ENCODE assay signal across 20 cellular contexts in genomic region chr20:34164569-34164968, GRCh38. TPM values are rescaled to one million over a fixed set of nuclear protein-coding genes. Genes with fewer than 3 reads are reported as not detected.
A peak's percentile ranks its signal among the peaks of the same experiment; 100 is the strongest.
DNase-seq lines count a peak whose midpoint lies in the region; ATAC-seq and TF ChIP-seq lines count a peak whose summit lies in the region.
"Had no signal": no experiment of that assay in that cellular context is flagged by ENCODE, and none has a peak within 500 bp of the region (broad histone marks: within the 10 kb centered on the region; RNA-seq: fewer than 3 reads in every experiment).

No MANE protein-coding gene starts in this region.

- no peaks in the 10 kb centered on the region for H3K27me3 Mint-ChIP-seq in GM23338 (ENCODE audit: insufficient read depth, low read depth, poor library complexity)
- H3K27me3 Mint-ChIP-seq in T-helper 17 cell: peaks cover 11% of the 10 kb centered on the region

- H3K79me2 ChIP-seq in GM23338 (replicated peaks; ENCODE audit: insufficient read depth) (no peaks in the 10 kb centered on the region), smooth muscle cell (ENCODE audit: low read depth) (no peaks in the 10 kb centered on the region)

- H3K27me3 ChIP-seq in GM23338 (ENCODE audit: insufficient read depth) (no peaks in the 10 kb centered on the region), smooth muscle cell (ENCODE audit: low read depth) (no peaks in the 10 kb centered on the region), heart right ventricle (no peaks in the 10 kb centered on the region)

- intact Hi-C loops in heart right ventricle (cut with DNase I): no loop called here

- H3K9ac ChIP-seq in smooth muscle cell (ENCODE audit: low read depth): no peak overlapping the region

- H3K27ac Mint-ChIP-seq in GM23338: no peak overlapping the region
- peak overlapping the region; percentile 51 for H3K27ac Mint-ChIP-seq in T-helper 17 cell
- H3K27ac Mint-ChIP-seq: HFFc6 had no signal

- no peaks in the 10 kb centered on the region for H3K9me3 Mint-ChIP-seq in GM23338
- H3K9me3 Mint-ChIP-seq: CD8-positive, alpha-beta memory T cell; HFFc6 had no signal

- H3K9me2 ChIP-seq in GM23338 (ENCODE audit: insufficient read depth): no peaks in the 10 kb centered on the region

- H3F3A ChIP-seq in GM23338 (replicated peaks; ENCODE audit: low read depth) (no peaks in the 10 kb centered on the region), smooth muscle cell (ENCODE audit: low read depth) (peaks cover 2% of the 10 kb centered on the region)

- no peak overlapping the region for H3K4me3 Mint-ChIP-seq in GM23338
- H3K4me3 Mint-ChIP-seq in T-helper 17 cell: no peak overlapping the region
- H3K4me3 Mint-ChIP-seq: CD8-positive, alpha-beta memory T cell; HFFc6 had no signal

- no peak overlapping the region for H3K4me2 ChIP-seq in GM23338
- H3K4me2 ChIP-seq in smooth muscle cell: no peak overlapping the region

- H3K36me3 ChIP-seq in GM23338 (ENCODE audit: insufficient read depth) (no peaks in the 10 kb centered on the region), smooth muscle cell (ENCODE audit: low read depth) (no peaks in the 10 kb centered on the region), heart right ventricle (no peaks in the 10 kb centered on the region)

- H3K9me3 ChIP-seq in T-helper 17 cell (ENCODE audit: control insufficient read depth, low read length, poor library complexity, severe bottlenecking) (no peaks in the 10 kb centered on the region), smooth muscle cell (replicated peaks; ENCODE audit: low read depth) (no peaks in the 10 kb centered on the region), heart right ventricle (no peaks in the 10 kb centered on the region)

- H3K4me1 ChIP-seq in GM23338 (ENCODE audit: insufficient read depth) (peaks cover 14% of the 10 kb centered on the region), smooth muscle cell (ENCODE audit: low read depth) (no peaks in the 10 kb centered on the region), heart right ventricle (peaks cover 0 to 5% (median 0%) of the 10 kb centered on the region in 9 donors)

- H3K36me3 Mint-ChIP-seq in GM23338 (ENCODE audit: low read depth): no peaks in the 10 kb centered on the region
- peaks cover 5% of the 10 kb centered on the region for H3K36me3 Mint-ChIP-seq in T-helper 17 cell (ENCODE audit: low read depth)
- H3K36me3 Mint-ChIP-seq: CD8-positive, alpha-beta memory T cell had no signal

- TF ChIP-seq CTCF in GM23338 (conservative IDR thresholded peaks at IDR 0.05; ENCODE audit: low read depth in 2 of 2): no peak
- TF ChIP-seq CTCF in smooth muscle cell (IDR thresholded peaks at IDR 0.05; ENCODE audit: borderline replicate concordance, insufficient read depth, poor library complexity, severe bottlenecking): no peak
- no peak for TF ChIP-seq CTCF in heart right ventricle (IDR thresholded peaks at IDR 0.05)

- H4K20me1 ChIP-seq in GM23338 (replicated peaks; ENCODE audit: insufficient read depth) (no peaks in the 10 kb centered on the region), smooth muscle cell (ENCODE audit: low read depth) (no peaks in the 10 kb centered on the region)

- H3K27ac ChIP-seq in GM23338 (ENCODE audit: low read depth) (no peak overlapping the region), smooth muscle cell (ENCODE audit: low read depth) (no peak overlapping the region), heart right ventricle (no peak overlapping the region)

- H2AFZ ChIP-seq in GM23338 (peak overlapping the region; percentile 33; the same call in 1 of the 2 replicates), smooth muscle cell (ENCODE audit: low read depth) (peak overlapping the region; percentile 28)

- H3K4me1 Mint-ChIP-seq in GM23338 (peaks cover 11% of the 10 kb centered on the region; the same call in 2 of the 3 replicates), T-helper 17 cell (no peaks in the 10 kb centered on the region)
- H3K4me1 Mint-ChIP-seq: CD8-positive, alpha-beta memory T cell had no signal

- DNase-seq in GM23338 (ENCODE audit: low spot score): no peak
- no peak for DNase-seq in T-helper 17 cell
- DNase-seq in left kidney (ENCODE audit: low read depth, low spot score): peak; percentile 56
- no peak for DNase-seq in smooth muscle cell (lab: John Stamatoyannopoulos, UW; ENCODE audit: unreplicated experiment)
- no peak for DNase-seq in heart right ventricle
- no peak for DNase-seq in NCI-H69 (lab: John Stamatoyannopoulos, UW)
- DNase-seq in D341Med (ENCODE audit: low spot score): no peak
- DNase-seq: ACHN; C1 segment of cervical spinal cord; CD8-positive, alpha-beta memory T cell; DMS79 treated with DMSO at 0.1 percent for 48 hours; H7; HFFc6; KG1; MV-4-11; NCI-H1417 treated with DMSO at 0.1 percent for 48 hours; NCI-H1930; NCI-H2171; NCI-H446; SHP77 had no signal

- no peak overlapping the region for H3K4me3 ChIP-seq in GM23338
- H3K4me3 ChIP-seq in smooth muscle cell: no peak overlapping the region
- no peak overlapping the region for H3K4me3 ChIP-seq in heart right ventricle

- ATAC-seq in GM23338: no peak
- no peak for ATAC-seq in T-helper 17 cell
- ATAC-seq in heart right ventricle: no peak

TF ChIP-seq in GM23338, 12 proteins besides CTCF, POLR2A, EP300 and RAD21 (continues in another document):
- TF ChIP-seq ZNF114 (CRISPR knock-in tag; IDR thresholded peaks at IDR 0.05) (no peak), JUNB (IDR thresholded peaks at IDR 0.05; ENCODE audit: unreplicated experiment) (no peak), STAT1 (IDR thresholded peaks at IDR 0.05; ENCODE audit: unreplicated experiment) (no peak), ETS1 (IDR thresholded peaks at IDR 0.05) (no peak)

RNA-seq across cellular contexts. Expression of gene EIF2S2, which starts 52.5 kb away (rescaled TPM):
- total RNA-seq in GM23338 (2014; rRNA removed; shearing (Covaris generic)): 117 and 124 TPM in 2 replicates
- polyA plus RNA-seq in GM23338 (2016; fragmentation: Nextera tagmentation; extraction: Ambion mirVana) (190 and 194 TPM in 2 replicates), smooth muscle cell (38.2 and 38.6 TPM in 2 replicates), heart right ventricle (10 to 100 TPM; 22.2 to 67.7 TPM)
- total RNA-seq in T-helper 17 cell (10 to 100 TPM; 18.8 to 20.6 TPM), smooth muscle cell (68.8 and 69.8 TPM in 2 replicates), heart right ventricle (10 to 100 TPM; 32.4 to 59.7 (median 41.1) TPM)
